In the genomic region with DNA sequence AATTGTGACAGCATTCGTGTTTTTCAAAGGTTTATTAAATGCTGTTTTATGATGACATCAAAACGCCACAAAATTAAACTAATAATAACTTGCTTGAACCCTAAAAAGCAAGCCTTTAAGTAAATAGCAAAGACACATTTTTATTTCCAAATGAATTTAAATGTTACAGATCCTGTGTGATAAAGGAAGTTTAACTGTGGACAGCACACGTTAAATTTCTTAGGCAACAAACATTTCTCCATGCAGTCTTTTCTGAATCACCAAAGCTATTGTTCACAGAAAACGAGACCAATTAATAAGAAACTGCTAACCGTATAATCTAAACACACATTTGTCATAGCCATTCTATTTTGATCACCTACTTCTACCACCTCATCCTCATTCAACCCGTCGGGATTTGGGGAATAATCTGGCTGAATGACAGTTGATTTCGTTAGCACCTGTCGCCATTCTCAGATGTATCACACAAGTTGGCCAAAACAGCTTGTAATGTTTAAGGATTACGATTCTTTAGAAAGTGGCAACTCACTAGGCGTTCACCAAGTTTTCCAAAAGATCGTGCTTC, we compare ENCODE assay signal across 8 cellular contexts.
DNase-seq lines count a peak whose midpoint lies in the region; ATAC-seq and TF ChIP-seq lines count a peak whose summit lies in the region.

No MANE protein-coding gene starts in this region.

- peak overlapping the region; percentile 76 for H3K4me2 ChIP-seq in DOHH2 (ENCODE audit: low read length)

- DNase-seq in LoVo (ENCODE audit: low spot score) (peak; percentile 8), cerebellar cortex (ENCODE audit: low spot score) (peak; percentile 46), 8988T (no peak), GM13976 (ENCODE audit: low spot score) (no peak), COLO829 (ENCODE audit: low spot score) (no peak)

- peaks cover 39% of the 10 kb centered on the region for H3K36me3 ChIP-seq in DOHH2 (ENCODE audit: control insufficient read depth, low read length)
- H3K36me3 ChIP-seq in muscle layer of duodenum (ENCODE audit: control insufficient read depth in 1 of 2, insufficient read depth in 2 of 2, low read length in 2 of 2), result no peaks in the 10 kb centered on the region

- peak overlapping the region; percentile 85 for H3K4me3 ChIP-seq in DOHH2 (ENCODE audit: low read length)
- peak overlapping the region; percentile 84 to 90 for H3K4me3 ChIP-seq in muscle layer of duodenum (ENCODE audit: low read depth in 1 of 2, low read length in 2 of 2)

- no peak for ATAC-seq in HG03460 (IDR thresholded peaks at IDR 0.05; ENCODE audit: unreplicated experiment)

- peaks cover 13% of the 10 kb centered on the region for H3F3A ChIP-seq in DOHH2 (ENCODE audit: control insufficient read depth, insufficient read depth)

- H4K20me1 ChIP-seq in DOHH2 (ENCODE audit: control insufficient read depth, insufficient read depth, low read depth, low read length), result peaks cover 23% of the 10 kb centered on the region; the same call in 1 of the 2 replicates

- peak overlapping the region; percentile 39 for H3K27ac ChIP-seq in DOHH2 (ENCODE audit: low read depth, low read length)
- H3K27ac ChIP-seq in muscle layer of duodenum (ENCODE audit: low read length), result peak overlapping the region; percentile 65

- H3K9me2 ChIP-seq in DOHH2 (replicated peaks; ENCODE audit: control insufficient read depth, low read length), result no peaks in the 10 kb centered on the region

- TF ChIP-seq CTCF in DOHH2 (IDR thresholded peaks at IDR 0.05; ENCODE audit: low read depth, low read length, poor library complexity, severe bottlenecking) (no peak), GM13976 (IDR thresholded peaks at IDR 0.05; ENCODE audit: borderline replicate concordance, control extremely low read depth, extremely low read depth, insufficient read depth, missing control alignments) (no peak)

- peaks cover 73% of the 10 kb centered on the region for H3K79me2 ChIP-seq in DOHH2 (ENCODE audit: control insufficient read depth, low read length)

- H3K4me1 ChIP-seq in DOHH2 (ENCODE audit: control insufficient read depth, low read length), result peaks cover 37% of the 10 kb centered on the region
- peaks cover 5% of the 10 kb centered on the region in 2 donors for H3K4me1 ChIP-seq in muscle layer of duodenum (ENCODE audit: control insufficient read depth in 1 of 2, insufficient read depth in 2 of 2, low read length in 2 of 2)

- in situ Hi-C loops in GM13976 (cut with MboI; ENCODE audit: low sequenced_read_pairs, unreplicated experiment), result no loop called here

- no peaks in the 10 kb centered on the region for H3K9me3 ChIP-seq in DOHH2 (ENCODE audit: control insufficient read depth, insufficient read depth, low read length)
- no peaks in the 10 kb centered on the region for H3K9me3 ChIP-seq in muscle layer of duodenum (ENCODE audit: control insufficient read depth in 1 of 2, low read length in 2 of 2)

- H3K27me3 ChIP-seq in DOHH2 (ENCODE audit: control insufficient read depth, low read length) (no peaks in the 10 kb centered on the region), muscle layer of duodenum (ENCODE audit: low read depth, low read length) (no peaks in the 10 kb centered on the region)

Comparison
In these comparisons a context has a peak if more than half of its experiments do, and no peak if none do; other contexts are left out.
1. DNase-seq: peak in LoVo (single experiment) and cerebellar cortex (single experiment); none in 8988T (single experiment), GM13976 (single experiment) and COLO829 (single experiment).